Comparison of ENCODE assay signal across 8 cellular contexts in the genomic region with DNA sequence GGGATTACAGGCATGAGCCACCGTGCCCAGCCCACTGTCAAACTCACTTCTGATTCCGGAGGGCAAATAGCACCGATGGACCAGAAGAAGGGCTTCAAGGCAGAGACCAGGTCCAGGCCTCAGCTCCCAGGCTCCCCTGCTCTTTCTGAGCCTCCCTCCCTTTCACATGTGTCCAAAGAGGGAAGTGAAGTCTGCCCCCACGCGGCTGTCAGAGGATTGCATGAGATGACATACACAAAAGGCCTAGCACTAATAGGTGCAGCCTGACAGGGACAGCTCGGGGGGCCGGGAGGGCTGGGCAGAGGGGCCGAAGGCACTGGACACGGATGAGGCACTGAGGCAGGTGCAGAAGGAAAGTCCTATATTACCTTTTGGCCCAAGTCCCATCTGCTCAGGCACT. TPM values are rescaled to one million over a fixed set of nuclear protein-coding genes. Genes with fewer than 3 reads are reported as not detected.
DNase-seq lines count a peak whose midpoint lies in the region; ATAC-seq, FAIRE-seq and TF ChIP-seq lines count a peak whose summit lies in the region.

No MANE protein-coding gene starts in this region.

- POLR2A ChIA-PET in PC-9 (lab: Charles Lee; ENCODE audit: unreplicated experiment), result no interaction called here

- peaks cover 2% of the 10 kb centered on the region for H3K27me3 Mint-ChIP-seq in activated CD8-positive, alpha-beta memory T cell treated with anti-CD3 and anti-CD28 coated beads, Interleukin-2, amount 10 ng/mL, durations not matched to agents 7 days and 5 days

- no peak overlapping the region for H3K4me3 Mint-ChIP-seq in activated CD8-positive, alpha-beta memory T cell treated with anti-CD3 and anti-CD28 coated beads, Interleukin-2, amount 10 ng/mL, durations not matched to agents 7 days and 5 days

- H3K36me3 ChIP-seq in mammary epithelial cell (ENCODE audit: insufficient read depth, low read length) (no peaks in the 10 kb centered on the region), PC-9 (ENCODE audit: low read depth) (no peaks in the 10 kb centered on the region)

- no peaks in the 10 kb centered on the region for H3K4me1 Mint-ChIP-seq in activated CD8-positive, alpha-beta memory T cell treated with anti-CD3 and anti-CD28 coated beads, Interleukin-2, amount 10 ng/mL, durations not matched to agents 7 days and 5 days

- no peaks in the 10 kb centered on the region for H3K36me3 Mint-ChIP-seq in activated CD8-positive, alpha-beta memory T cell treated with anti-CD3 and anti-CD28 coated beads, Interleukin-2, amount 10 ng/mL, durations not matched to agents 7 days and 5 days

- H3K4me2 ChIP-seq in mammary epithelial cell (ENCODE audit: insufficient read depth, low read depth, low read length) (no peak overlapping the region), PC-9 (no peak overlapping the region)

- BruUV-seq in mammary epithelial cell (replicated peaks; lab: Mats Ljungman, UMichigan) (no TSS peak), PC-9 (replicated peaks; lab: Mats Ljungman, UMichigan) (no TSS peak)

- H3K27ac Mint-ChIP-seq in activated CD8-positive, alpha-beta memory T cell treated with anti-CD3 and anti-CD28 coated beads, Interleukin-2, amount 10 ng/mL, durations not matched to agents 7 days and 5 days, result no peak overlapping the region

- no peak overlapping the region for H2AFZ ChIP-seq in mammary epithelial cell (ENCODE audit: low read depth, low read length)
- no peak overlapping the region for H2AFZ ChIP-seq in PC-9

- CTCF ChIA-PET in activated CD8-positive, alpha-beta memory T cell treated with anti-CD3 and anti-CD28 coated beads, Interleukin-2, amount 10 ng/mL, durations not matched to agents 7 days and 5 days (lab: Charles Lee), result no interaction called here
- CTCF ChIA-PET in mammary epithelial cell (lab: Charles Lee; ENCODE audit: low non-redundant PET) (interaction anchor here (0.6 kb wide), 1 partner anchor 505 kb away, joined by 4 read pairs; no protein-coding TSS in a partner anchor), PC-9 (lab: Charles Lee) (no interaction called here)

- H3F3A ChIP-seq in PC-9 (ENCODE audit: insufficient read depth, low read depth), result no peaks in the 10 kb centered on the region; the same call in 1 of the 2 replicates

- peak; percentile 49 for DNase-seq in activated CD8-positive, alpha-beta memory T cell treated with anti-CD3 and anti-CD28 coated beads, Interleukin-2, amount 10 ng/mL, durations not matched to agents 7 days and 5 days
- no peak for DNase-seq in activated CD8-positive, alpha-beta memory T cell treated with anti-CD3 and anti-CD28 coated beads, Interleukin-2, amount 50 U/mL, for 4 hours
- DNase-seq in NCI-H1092 treated with DMSO at 0.1 percent for 48 hours (lab: John Stamatoyannopoulos, UW) (peak; percentile 31), mammary epithelial cell (no peak), retinal pigment epithelial cell (ENCODE audit: low read depth) (no peak), PC-9 (no peak), hepatic stellate cell (ENCODE audit: low spot score) (no peak), HTR-8/SVneo (ENCODE audit: insufficient read length, low spot score) (no peak)

- H3K4me1 ChIP-seq in mammary epithelial cell (ENCODE audit: insufficient read depth, low read length) (no peaks in the 10 kb centered on the region), PC-9 (replicated peaks; ENCODE audit: insufficient read depth) (no peaks in the 10 kb centered on the region)

- no peaks in the 10 kb centered on the region for H3K9me3 ChIP-seq in mammary epithelial cell (replicated peaks; ENCODE audit: insufficient read depth, low read length)
- no peaks in the 10 kb centered on the region for H3K9me3 ChIP-seq in PC-9 (ENCODE audit: insufficient read depth, low read depth)

- H3K9ac ChIP-seq in mammary epithelial cell (ENCODE audit: insufficient read depth, low read length), result no peak overlapping the region

- in situ Hi-C loops in mammary epithelial cell (cut with MboI; ENCODE audit: low sequenced_read_pairs in 2 of 2), result no loop called here

- WGBS in mammary epithelial cell (ENCODE audit: low coverage, missing lambda C conversion rate), result 88% methylated on average over 8 of the region's 9 CpGs

- dilution Hi-C loops in mammary epithelial cell (cut with HindIII; ENCODE audit: low sequenced_read_pairs), result no loop called here

- no peak for FAIRE-seq in HTR-8/SVneo (lab: Jason Lieb, UNC)

- no peaks in the 10 kb centered on the region for H3K79me2 ChIP-seq in mammary epithelial cell (ENCODE audit: insufficient read depth, low read length)
- peaks cover 20% of the 10 kb centered on the region for H3K79me2 ChIP-seq in PC-9 (ENCODE audit: low read depth)

- H3K27me3 ChIP-seq in mammary epithelial cell (ENCODE audit: insufficient read depth, low read length), result no peaks in the 10 kb centered on the region
- no peaks in the 10 kb centered on the region for H3K27me3 ChIP-seq in PC-9 (ENCODE audit: insufficient read depth, low read depth)

- H4K20me1 ChIP-seq in mammary epithelial cell (ENCODE audit: insufficient read depth, low read length) (no peaks in the 10 kb centered on the region), PC-9 (ENCODE audit: insufficient read depth) (no peaks in the 10 kb centered on the region; the same call in 1 of the 2 replicates)

- H3K27ac ChIP-seq in mammary epithelial cell (ENCODE audit: insufficient read depth, low read depth, low read length) (no peak overlapping the region), PC-9 (no peak overlapping the region)

- no peaks in the 10 kb centered on the region for H3K9me3 Mint-ChIP-seq in activated CD8-positive, alpha-beta memory T cell treated with anti-CD3 and anti-CD28 coated beads, Interleukin-2, amount 10 ng/mL, durations not matched to agents 7 days and 5 days (ENCODE audit: low read depth)

- no peaks in the 10 kb centered on the region for H3K9me2 ChIP-seq in PC-9 (ENCODE audit: insufficient read depth)

- peak; percentile 16 to 24 for TF ChIP-seq CTCF in mammary epithelial cell (conservative IDR thresholded peaks at IDR 0.05 in 1 of 2, IDR thresholded peaks at IDR 0.05 in 1 of 2; ENCODE audit: extremely low read depth in 1 of 2, insufficient read depth in 1 of 2, low read depth in 1 of 2, low read length in 2 of 2)
- peak; percentile 50 for TF ChIP-seq CTCF in retinal pigment epithelial cell (conservative IDR thresholded peaks at IDR 0.05; ENCODE audit: low read depth, low read length)
- TF ChIP-seq CTCF in PC-9 (conservative IDR thresholded peaks at IDR 0.05), result no peak

- ATAC-seq in activated CD8-positive, alpha-beta memory T cell treated with anti-CD3 and anti-CD28 coated beads, Interleukin-2, amount 10 ng/mL, durations not matched to agents 7 days and 5 days, result no peak

- no peak overlapping the region for H3K4me3 ChIP-seq in mammary epithelial cell (replicated peaks in 1 of 3; ENCODE audit: insufficient read depth in 1 of 3, low read depth in 2 of 3, low read length in 3 of 3)
- H3K4me3 ChIP-seq in retinal pigment epithelial cell (ENCODE audit: low read length), result no peak overlapping the region
- no peak overlapping the region for H3K4me3 ChIP-seq in PC-9

- intact Hi-C loops in mammary epithelial cell (cut with micrococcal nuclease), result no loop called here
- intact Hi-C loops in PC-9 (cut with micrococcal nuclease; ENCODE audit: unreplicated experiment), result no loop called here

RNA-seq across cellular contexts. Expression of a gene that starts 16.1 kb away (rescaled TPM):
- under 1 TPM; 0.26 to 0.30 TPM for total RNA-seq in activated CD8-positive, alpha-beta memory T cell treated with anti-CD3 and anti-CD28 coated beads, Interleukin-2, amount 10 ng/mL, durations not matched to agents 7 days and 5 days
- total RNA-seq in mammary epithelial cell (under 1 TPM in 1 of 2 donors, not detected in 1; 0.17 TPM), PC-9 (2021) (34.9 and 35.0 TPM in 2 replicates)
- polyA plus RNA-seq in mammary epithelial cell, result 0.15 TPM
- polyA minus RNA-seq in mammary epithelial cell, result not detected

RNA-seq across cellular contexts. Expression of a gene that starts 29.6 kb away (rescaled TPM):
- not detected for total RNA-seq in activated CD8-positive, alpha-beta memory T cell treated with anti-CD3 and anti-CD28 coated beads, Interleukin-2, amount 10 ng/mL, durations not matched to agents 7 days and 5 days
- not detected for total RNA-seq in mammary epithelial cell
- not detected for polyA plus RNA-seq in mammary epithelial cell
- polyA minus RNA-seq in mammary epithelial cell, result not detected
- total RNA-seq in PC-9 (2021), result not detected in 2 replicates

Comparison
In these comparisons a context has a peak if more than half of its experiments do, and no peak if none do; other contexts are left out.
1. DNase-seq: peak in activated CD8-positive, alpha-beta memory T cell treated with anti-CD3 and anti-CD28 coated beads, Interleukin-2, amount 10 ng/mL, durations not matched to agents 7 days and 5 days (single experiment) and NCI-H1092 treated with DMSO at 0.1 percent for 48 hours (single experiment); none in activated CD8-positive, alpha-beta memory T cell treated with anti-CD3 and anti-CD28 coated beads, Interleukin-2, amount 50 U/mL, for 4 hours (single experiment), mammary epithelial cell (single experiment), retinal pigment epithelial cell (single experiment), PC-9 (0 of 2), hepatic stellate cell (single experiment) and HTR-8/SVneo (single experiment).
2. RNA of a gene that starts 16.1 kb away (total RNA-seq): 34.9 to 35.0 TPM in PC-9; 0.26 to 0.30 TPM in activated CD8-positive, alpha-beta memory T cell treated with anti-CD3 and anti-CD28 coated beads, Interleukin-2, amount 10 ng/mL, durations not matched to agents 7 days and 5 days and 0.17 TPM in mammary epithelial cell; every median in the first group is over 10 times any median in the second.